20 cellular contexts compared by ENCODE assay signal in the genomic region with DNA sequence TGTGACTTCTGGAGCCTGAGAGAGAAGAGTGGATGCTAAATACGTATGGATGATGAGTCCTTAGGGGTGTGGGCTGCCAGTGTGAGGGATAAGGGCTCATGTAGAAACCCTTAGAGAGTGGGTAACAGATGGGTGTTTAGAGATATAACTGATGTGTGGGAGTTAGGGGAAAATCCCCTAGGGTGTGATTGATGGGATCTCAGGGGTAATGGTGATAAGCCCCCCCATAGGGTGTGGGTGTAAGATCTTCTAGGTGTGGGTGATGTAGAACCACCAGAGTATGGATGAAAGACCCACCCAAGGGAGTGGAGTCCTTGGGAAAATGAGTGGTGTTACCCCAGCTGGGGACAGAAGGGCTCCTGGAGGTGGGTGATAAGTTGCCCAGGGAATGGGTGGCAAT. TPM values are rescaled to one million over a fixed set of nuclear protein-coding genes. Genes with fewer than 3 reads are reported as not detected.
A peak's percentile ranks its signal among the peaks of the same experiment; 100 is the strongest.
DNase-seq lines count a peak whose midpoint lies in the region; ATAC-seq and TF ChIP-seq lines count a peak whose summit lies in the region.
"Had no signal": no experiment of that assay in that cellular context is flagged by ENCODE, and none has a peak within 500 bp of the region (broad histone marks: within the 10 kb centered on the region; RNA-seq: fewer than 3 reads in every experiment).

No MANE protein-coding gene starts in this region.

- intact Hi-C loops in body of pancreas (cut with DNase I): no loop called here

- H3K27me3 ChIP-seq in RWPE2 (ENCODE audit: insufficient read depth, poor library complexity, severe bottlenecking): peaks cover 41% of the 10 kb centered on the region
- no peaks in the 10 kb centered on the region for H3K27me3 ChIP-seq in body of pancreas
- H3K27me3 ChIP-seq: BLaER1 had no signal

- H3K4me1 ChIP-seq in RWPE2 (ENCODE audit: insufficient read depth, poor library complexity, severe bottlenecking) (peaks cover 3% of the 10 kb centered on the region), body of pancreas (peaks cover 19% of the 10 kb centered on the region)
- H3K4me1 ChIP-seq: Caco-2 had no signal

- H3K4me3 Mint-ChIP-seq in neural crest cell: peak overlapping the region; percentile 16
- H3K4me3 Mint-ChIP-seq: B cell; CD8-positive, alpha-beta T cell; GM23338; HFFc6 had no signal

- H3K27ac ChIP-seq in RWPE2 (ENCODE audit: poor library complexity, severe bottlenecking): no peak overlapping the region
- no peak overlapping the region for H3K27ac ChIP-seq in body of pancreas
- H3K27ac ChIP-seq: 22Rv1, BLaER1, C4-2B had no signal

- ATAC-seq in RWPE2 (ENCODE audit: low read depth): no peak
- no peak for ATAC-seq in HG02571 (IDR thresholded peaks at IDR 0.05; ENCODE audit: unreplicated experiment)
- ATAC-seq in body of pancreas: no peak
- ATAC-seq: CD8-positive, alpha-beta T cell; GM23338; HCT116 had no signal

- H3K27me3 Mint-ChIP-seq in neural crest cell (ENCODE audit: low read depth): peaks cover 90% of the 10 kb centered on the region

- no peaks in the 10 kb centered on the region for H3K36me3 ChIP-seq in RWPE2 (ENCODE audit: low read depth)
- H3K36me3 ChIP-seq in body of pancreas (replicated peaks in 1 of 2; ENCODE audit: insufficient read depth in 1 of 2, low read depth in 2 of 2): no peaks in the 10 kb centered on the region

- H3K27ac Mint-ChIP-seq in neural crest cell (ENCODE audit: unreplicated experiment): no peak overlapping the region
- H3K27ac Mint-ChIP-seq: B cell; CD8-positive, alpha-beta T cell; GM23338; H9; HFFc6 had no signal

- no peaks in the 10 kb centered on the region for H3K9me3 Mint-ChIP-seq in neural crest cell
- H3K9me3 Mint-ChIP-seq: CD8-positive, alpha-beta T cell; GM23338; H9; HFFc6 had no signal

- H3K4me3 ChIP-seq in RWPE2 (ENCODE audit: severe bottlenecking) (no peak overlapping the region), body of pancreas (no peak overlapping the region)
- H3K4me3 ChIP-seq: BLaER1, GM23338 had no signal

- H3K9me3 ChIP-seq in RWPE2 (ENCODE audit: severe bottlenecking): no peaks in the 10 kb centered on the region
- H3K9me3 ChIP-seq in body of pancreas: no peaks in the 10 kb centered on the region
- H3K9me3 ChIP-seq: BLaER1, Caco-2 had no signal

- TF ChIP-seq CTCF in RWPE2 (IDR thresholded peaks at IDR 0.05; ENCODE audit: poor library complexity, severe bottlenecking) (no peak), neural crest cell (conservative IDR thresholded peaks at IDR 0.05) (no peak), body of pancreas (IDR thresholded peaks at IDR 0.05) (no peak)

- no peak for TF ChIP-seq POLR2A in body of pancreas (IDR thresholded peaks at IDR 0.05)

- DNase-seq in NCI-H82 (lab: John Stamatoyannopoulos, UW) (peak; percentile 37), NCI-H82 treated with DMSO at 0.1 percent for 48 hours (lab: John Stamatoyannopoulos, UW; ENCODE audit: unreplicated experiment) (no peak), RWPE2 (ENCODE audit: low spot score) (peak; percentile 34), neural crest cell (ENCODE audit: low read depth, low spot score) (no peak), body of pancreas (no peak)
- DNase-seq: Caco-2; CD4-positive, CD25-positive, alpha-beta regulatory T cell; CD8-positive, alpha-beta T cell; DMS153; DND-41; H9; HFFc6 had no signal

- 13 to 20% methylated on average over 1 of the region's 1 CpG for WGBS in body of pancreas, 2 donors

- peaks cover 8% of the 10 kb centered on the region for H3K36me3 Mint-ChIP-seq in neural crest cell (ENCODE audit: low read depth)

- H3K4me1 Mint-ChIP-seq in neural crest cell: peaks cover 13% of the 10 kb centered on the region

RNA-seq across cellular contexts. Expression of a gene that starts 26.3 kb away (rescaled TPM):
- 9.6 and 10.0 TPM in 2 replicates for total RNA-seq in neural crest cell
- total RNA-seq in body of pancreas: not detected
- total RNA-seq: CD4-positive, CD25-positive, alpha-beta regulatory T cell had no signal

RNA-seq across cellular contexts. Expression of a gene that starts 34.5 kb away (rescaled TPM):
- 65.6 and 69.5 TPM in 2 replicates for total RNA-seq in neural crest cell
- 10 to 100 TPM; 11.9 to 13.7 TPM for total RNA-seq in body of pancreas

RNA-seq across cellular contexts. Expression of a gene that starts 46.6 kb away (rescaled TPM):
- not detected in 2 replicates for total RNA-seq in neural crest cell
- total RNA-seq in body of pancreas: under 1 TPM in 1 of 2 donors, not detected in 1; 0.26 TPM
- total RNA-seq: H4, HFFc6 had no signal

Comparison
In these comparisons a context has a peak if more than half of its experiments do, and no peak if none do; other contexts are left out.
1. DNase-seq: peak in NCI-H82 (single experiment) and RWPE2 (single experiment); none in NCI-H82 treated with DMSO at 0.1 percent for 48 hours (single experiment), neural crest cell (single experiment) and body of pancreas (0 of 4).